ENCODE assay signal across 5 cellular contexts in the genomic region with DNA sequence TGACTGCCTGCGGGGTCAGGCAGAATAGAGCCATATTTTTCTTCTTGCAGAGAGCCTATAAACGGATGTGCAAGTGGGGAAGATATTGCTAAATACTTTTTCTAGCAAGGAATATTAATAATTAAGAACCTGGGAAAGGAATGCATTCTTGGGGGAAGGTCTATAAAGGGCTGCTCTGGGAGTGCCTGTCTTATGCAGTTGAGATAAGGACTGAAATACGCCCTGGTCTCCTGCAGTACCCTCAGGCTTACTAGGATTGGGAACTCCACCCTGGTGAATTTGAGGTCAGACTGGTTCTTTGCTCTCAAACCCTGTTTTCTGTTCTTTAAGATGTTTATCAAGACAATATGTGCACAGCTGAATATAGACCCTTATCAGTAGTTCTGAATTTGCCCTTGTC.
DNase-seq lines count a peak whose midpoint lies in the region; TF ChIP-seq lines count a peak whose summit lies in the region.
"Not testable (repeated sequence)": the region's sequence is repeated elsewhere in the genome, so short reads cannot be mapped to it uniquely, and the experiment has no call there.

No MANE protein-coding gene starts in this region.

- TF ChIP-seq CTCF in HEK293 (tag by site-specific recombination; IDR thresholded peaks at IDR 0.05); MCF 10A (IDR thresholded peaks at IDR 0.05; ENCODE audit: unreplicated experiment): not testable (repeated sequence)

- H3K4me3 Mint-ChIP-seq in MCF 10A (ENCODE audit: unreplicated experiment) = not testable (repeated sequence)

- POLR2A ChIA-PET in HEK293 (lab: Yijun Ruan, JAX); MCF 10A (lab: Yijun Ruan, JAX): not testable (repeated sequence)

- CTCF ChIA-PET in HEK293 (lab: Yijun Ruan, JAX) = not testable (repeated sequence)
- CTCF ChIA-PET in MCF 10A (lab: Yijun Ruan, JAX) = interaction anchor here (1.2 kb wide), 1 partner anchor 13 kb away, joined by 3 read pairs; no protein-coding TSS in a partner anchor

- H3K9me3 ChIP-seq in HEK293 (ENCODE audit: control insufficient read depth, insufficient read depth, low read depth, low read length) = not testable (repeated sequence)

- not testable (repeated sequence) for H3K27ac ChIP-seq in HEK293 (ENCODE audit: extremely low read depth, low read depth, low read length)

- not testable (repeated sequence) for H3K36me3 Mint-ChIP-seq in MCF 10A (ENCODE audit: insufficient read depth, unreplicated experiment)

- not testable (repeated sequence) for H3K4me1 ChIP-seq in HEK293 (ENCODE audit: control insufficient read depth, insufficient read depth, low read length)

- intact Hi-C loops in MCF 10A (cut with micrococcal nuclease) = not testable (repeated sequence)

- DNase-seq in DMS53 (lab: John Stamatoyannopoulos, UW) (peak; percentile 16), KBM-7 (peak; percentile 20), OCI-M1 (lab: John Stamatoyannopoulos, UW) (peak; percentile 0), MCF 10A (ENCODE audit: unreplicated experiment) (peak; percentile 0)

- H3K27me3 Mint-ChIP-seq in MCF 10A (ENCODE audit: insufficient read depth, unreplicated experiment) = not testable (repeated sequence)

- not testable (repeated sequence) for H3K36me3 ChIP-seq in HEK293 (ENCODE audit: control insufficient read depth in 2 of 2, insufficient read depth in 1 of 2, low read length in 2 of 2)

- in situ Hi-C loops in KBM-7 (cut with MboI; ENCODE audit: low pct_unique_long_range_greater_than_20kb, low sequenced_read_pairs) = not testable (repeated sequence)

- H3K4me3 ChIP-seq in HEK293 (ENCODE audit: low read depth, low read length) = not testable (repeated sequence)

- not testable (repeated sequence) for H3K4me1 Mint-ChIP-seq in MCF 10A (ENCODE audit: insufficient read depth, unreplicated experiment)

- H3K9me3 Mint-ChIP-seq in MCF 10A (ENCODE audit: unreplicated experiment) = peaks cover 19% of the 10 kb centered on the region

- H3K27ac Mint-ChIP-seq in MCF 10A (ENCODE audit: low read depth, unreplicated experiment) = not testable (repeated sequence)

- not testable (repeated sequence) for BruUV-seq in MCF 10A (replicated peaks; lab: Mats Ljungman, UMichigan)

TF ChIP-seq in HEK293, 187 proteins besides CTCF, POLR2A, EP300 and RAD21:
- TF ChIP-seq SETDB1 (IDR thresholded peaks at IDR 0.05; ENCODE audit: insufficient read length, low read length) = peak; percentile 90
- peak; percentile 71; the same call in 1 of the 2 replicates for TF ChIP-seq TRIM28 (IDR thresholded peaks at IDR 0.05; ENCODE audit: borderline replicate concordance, low read length)
